ENCODE assay signal across 28 cellular contexts in the genomic region with DNA sequence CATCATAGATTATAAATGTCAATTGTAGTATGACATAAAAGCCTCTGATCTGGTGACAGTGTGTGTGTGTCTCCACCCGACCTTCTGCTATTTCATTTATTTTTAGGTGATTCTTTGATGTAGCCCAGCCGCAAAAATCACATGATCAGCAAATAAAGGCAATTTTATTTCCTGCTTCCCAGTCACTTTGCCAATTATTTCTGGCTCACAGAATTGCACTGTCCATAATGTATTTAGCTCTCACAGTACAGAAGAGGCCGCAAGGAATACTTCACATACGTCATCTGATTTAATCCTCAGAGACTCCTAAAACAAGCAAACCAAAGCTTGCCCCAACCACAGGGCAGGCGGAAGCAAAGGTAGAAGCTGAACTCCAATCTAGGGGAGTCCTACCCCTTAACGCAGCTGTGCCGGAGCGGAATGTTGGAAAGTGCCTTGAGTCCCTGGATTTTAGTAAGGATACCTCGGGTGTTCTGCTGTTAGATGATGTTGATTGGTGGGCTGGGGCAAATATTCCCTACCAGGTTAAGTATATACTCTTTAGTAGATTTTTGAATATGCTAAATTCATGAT.
"Had no signal": no experiment of that assay in that cellular context is flagged by ENCODE, and none has a peak within 500 bp of the region (broad histone marks: within the 10 kb centered on the region; RNA-seq: fewer than 3 reads in every experiment).

No MANE protein-coding gene starts in this region.

- H3K36me3 ChIP-seq: breast epithelium, left ventricle myocardium inferior, thoracic aorta, uterus had no signal

- DNase-seq: activated CD4-positive, alpha-beta memory T cell treated with anti-CD3 and anti-CD28 coated beads for 36 hours; activated CD4-positive, alpha-beta T cell treated with anti-CD3 and anti-CD28 coated beads, Interleukin-2, amount 10 ng/mL, durations not matched to agents 24 days and 14 days; activated CD4-positive, CD25-positive, alpha-beta regulatory T cell treated with anti-CD3 and anti-CD28 coated beads, Interleukin-2, amount 50 U/mL, for 72 hours; activated CD8-positive, alpha-beta memory T cell treated with anti-CD3 and anti-CD28 coated beads, Interleukin-2, amount 50 U/mL, for 4 hours; activated naive CD8-positive, alpha-beta T cell treated with anti-CD3 and anti-CD28 coated beads, Interleukin-2, amount 50 U/mL, for 24 hours; activated T-cell treated with anti-CD3 and anti-CD28 coated beads, Interleukin-2, amount 50 U/mL, for 24 hours; amygdala; central memory CD4-positive, alpha-beta T cell; left ventricle myocardium inferior; mesendoderm; mucosa of descending colon; small intestine; stimulated activated CD4-positive, alpha-beta T cell treated with anti-CD3 and anti-CD28 coated beads, Interleukin-4, amount 100 ng/mL, for 24 hours; T-helper 9 cell; trophoblast cell; uterus had no signal

- H3K27ac Mint-ChIP-seq: activated CD4-positive, alpha-beta memory T cell treated with anti-CD3 and anti-CD28 coated beads for 36 hours; activated CD4-positive, alpha-beta T cell treated with anti-CD3 and anti-CD28 coated beads, Interleukin-2, amount 10 ng/mL, durations not matched to agents 24 days and 14 days; activated naive CD4-positive, alpha-beta T cell treated with anti-CD3 and anti-CD28 coated beads, Interleukin-2, amount 50 U/mL, for 24 hours; activated naive CD8-positive, alpha-beta T cell treated with anti-CD3 and anti-CD28 coated beads, Interleukin-2, amount 50 U/mL, for 24 hours; activated T-cell treated with anti-CD3 and anti-CD28 coated beads, Interleukin-2, amount 50 U/mL, for 24 hours; dendritic cell treated with granulocyte-macrophage colony-stimulating factor and Interleukin-4, amounts not matched to agents 40 ng/mL and 50 ng/mL, for 4 days; nephron; stimulated activated effector memory CD8-positive, alpha-beta T cell treated with anti-CD3 and anti-CD28 coated beads, Interleukin-12 subunit alpha, Interleukin-12 subunit beta, amount 100 ng/mL, for 72 hours; stimulated activated naive CD8-positive, alpha-beta T cell treated with anti-CD3 and anti-CD28 coated beads, Interleukin-15, Interleukin-2, amounts not matched to agents 100 ng/mL and 50 ng/mL, for 24 hours; T-helper 1 cell treated with Interleukin-12 subunit alpha and Interleukin-12 subunit beta and Interleukin-4 antibody, amounts not matched to agents 30 μg/mL and 1 μg/mL, for 36 hours had no signal

- H3K27ac ChIP-seq: breast epithelium, left ventricle myocardium inferior, thoracic aorta, uterus had no signal

- H3K4me3 ChIP-seq: breast epithelium, left ventricle myocardium inferior, lung, mucosa of descending colon, thoracic aorta, uterus had no signal

- H3K36me3 Mint-ChIP-seq: activated CD4-positive, alpha-beta memory T cell treated with anti-CD3 and anti-CD28 coated beads for 36 hours; activated naive CD4-positive, alpha-beta T cell treated with anti-CD3 and anti-CD28 coated beads, Interleukin-2, amount 50 U/mL, for 24 hours; stimulated activated effector memory CD8-positive, alpha-beta T cell treated with anti-CD3 and anti-CD28 coated beads, Interleukin-12 subunit alpha, Interleukin-12 subunit beta, amount 100 ng/mL, for 72 hours had no signal

- H3K4me1 Mint-ChIP-seq: activated CD4-positive, alpha-beta T cell treated with anti-CD3 and anti-CD28 coated beads, Interleukin-2, amount 10 ng/mL, durations not matched to agents 24 days and 14 days; activated naive CD4-positive, alpha-beta T cell treated with anti-CD3 and anti-CD28 coated beads, Interleukin-2, amount 50 U/mL, for 24 hours; activated naive CD8-positive, alpha-beta T cell treated with anti-CD3 and anti-CD28 coated beads, Interleukin-2, amount 50 U/mL, for 24 hours; nephron; stimulated activated effector memory CD8-positive, alpha-beta T cell treated with anti-CD3 and anti-CD28 coated beads, Interleukin-12 subunit alpha, Interleukin-12 subunit beta, amount 100 ng/mL, for 72 hours had no signal

- H3K27me3 Mint-ChIP-seq: activated CD4-positive, alpha-beta T cell treated with anti-CD3 and anti-CD28 coated beads, Interleukin-2, amount 10 ng/mL, durations not matched to agents 24 days and 14 days; dendritic cell treated with granulocyte-macrophage colony-stimulating factor and Interleukin-4, amounts not matched to agents 40 ng/mL and 50 ng/mL, for 4 days had no signal

- H3K9me3 ChIP-seq: left ventricle myocardium inferior, mucosa of descending colon, thoracic aorta, uterus had no signal

- H3K4me1 ChIP-seq: breast epithelium, left ventricle myocardium inferior, uterus had no signal

- H3K4me3 Mint-ChIP-seq: activated CD4-positive, alpha-beta memory T cell treated with anti-CD3 and anti-CD28 coated beads for 36 hours; activated CD4-positive, alpha-beta T cell treated with anti-CD3 and anti-CD28 coated beads, Interleukin-2, amount 10 ng/mL, durations not matched to agents 24 days and 14 days; activated naive CD4-positive, alpha-beta T cell treated with anti-CD3 and anti-CD28 coated beads, Interleukin-2, amount 50 U/mL, for 24 hours; activated naive CD8-positive, alpha-beta T cell treated with anti-CD3 and anti-CD28 coated beads, Interleukin-2, amount 50 U/mL, for 24 hours; activated T-cell treated with anti-CD3 and anti-CD28 coated beads, Interleukin-2, amount 50 U/mL, for 24 hours; dendritic cell treated with granulocyte-macrophage colony-stimulating factor and Interleukin-4, amounts not matched to agents 40 ng/mL and 50 ng/mL, for 4 days; nephron; stimulated activated effector memory CD8-positive, alpha-beta T cell treated with anti-CD3 and anti-CD28 coated beads, Interleukin-12 subunit alpha, Interleukin-12 subunit beta, amount 100 ng/mL, for 72 hours; stimulated activated naive CD8-positive, alpha-beta T cell treated with anti-CD3 and anti-CD28 coated beads, Interleukin-15, Interleukin-2, amounts not matched to agents 100 ng/mL and 50 ng/mL, for 24 hours; T-helper 1 cell treated with Interleukin-12 subunit alpha and Interleukin-12 subunit beta and Interleukin-4 antibody, amounts not matched to agents 30 μg/mL and 1 μg/mL, for 36 hours had no signal

- ATAC-seq: activated naive CD8-positive, alpha-beta T cell treated with anti-CD3 and anti-CD28 coated beads, Interleukin-2, amount 50 U/mL, for 24 hours; mucosa of descending colon; sciatic nerve; stimulated activated effector memory CD8-positive, alpha-beta T cell treated with anti-CD3 and anti-CD28 coated beads, Interleukin-12 subunit alpha, Interleukin-12 subunit beta, amount 100 ng/mL, for 72 hours had no signal

- H3K9me3 Mint-ChIP-seq: activated CD4-positive, alpha-beta memory T cell treated with anti-CD3 and anti-CD28 coated beads for 36 hours; activated CD4-positive, alpha-beta T cell treated with anti-CD3 and anti-CD28 coated beads, Interleukin-2, amount 10 ng/mL, durations not matched to agents 24 days and 14 days; activated naive CD4-positive, alpha-beta T cell treated with anti-CD3 and anti-CD28 coated beads, Interleukin-2, amount 50 U/mL, for 24 hours; activated naive CD8-positive, alpha-beta T cell treated with anti-CD3 and anti-CD28 coated beads, Interleukin-2, amount 50 U/mL, for 24 hours; dendritic cell treated with granulocyte-macrophage colony-stimulating factor and Interleukin-4, amounts not matched to agents 40 ng/mL and 50 ng/mL, for 4 days; nephron; T-helper 1 cell treated with Interleukin-12 subunit alpha and Interleukin-12 subunit beta and Interleukin-4 antibody, amounts not matched to agents 30 μg/mL and 1 μg/mL, for 36 hours had no signal

- FAIRE-seq: frontal cortex, small intestine, TTC549 had no signal

- H3K27me3 ChIP-seq: breast epithelium, uterus had no signal
